In genomic region chr5:113084402-113085083, GRCh38 we compare ENCODE assay signal across 11 cellular contexts.
DNase-seq lines count a peak whose midpoint lies in the region; ATAC-seq and TF ChIP-seq lines count a peak whose summit lies in the region.
"Had no signal": no experiment of that assay in that cellular context is flagged by ENCODE, and none has a peak within 500 bp of the region (broad histone marks: within the 10 kb centered on the region; RNA-seq: fewer than 3 reads in every experiment).

No MANE protein-coding gene starts in this region.

- no peak overlapping the region for H3K4me3 Mint-ChIP-seq in stimulated activated naive CD8-positive, alpha-beta T cell treated with anti-CD3 and anti-CD28 coated beads, Interleukin-15, amount 100 ng/mL, for 72 hours
- H3K4me3 Mint-ChIP-seq: activated CD8-positive, alpha-beta T cell treated with anti-CD3 and anti-CD28 coated beads for 36 hours had no signal

- DNase-seq in stimulated activated naive CD8-positive, alpha-beta T cell treated with anti-CD3 and anti-CD28 coated beads, Interleukin-15, Interleukin-2, amounts not matched to agents 100 U/mL and 50 U/mL, for 24 hours = no peak
- no peak for DNase-seq in stimulated activated naive CD8-positive, alpha-beta T cell treated with anti-CD3 and anti-CD28 coated beads, Interleukin-15, amount 100 ng/mL, for 72 hours
- DNase-seq in left ventricle myocardium superior (no peak), NOMO-1 treated with dmso at 0.1 percent for 144 hours (lab: John Stamatoyannopoulos, UW; ENCODE audit: unreplicated experiment) (no peak)
- DNase-seq in activated CD4-positive, alpha-beta T cell treated with anti-CD3 and anti-CD28 coated beads for 4 hours = no peak
- DNase-seq: activated CD8-positive, alpha-beta T cell treated with anti-CD3 and anti-CD28 coated beads for 36 hours; midbrain; RPMI8226 had no signal

- ATAC-seq in stimulated activated naive CD8-positive, alpha-beta T cell treated with anti-CD3 and anti-CD28 coated beads, Interleukin-15, Interleukin-2, amounts not matched to agents 100 U/mL and 50 U/mL, for 24 hours = peak; percentile 17
- ATAC-seq in stimulated activated naive CD8-positive, alpha-beta T cell treated with anti-CD3 and anti-CD28 coated beads, Interleukin-15, amount 100 ng/mL, for 72 hours = no peak
- peak; percentile 28; the same call in 1 of the 3 replicates for ATAC-seq in SK-N-SH treated with all-trans-retinoic acid at 6 μM for 48 hours
- ATAC-seq in left ventricle myocardium superior = peak; percentile 79
- no peak for ATAC-seq in GM18502 (IDR thresholded peaks at IDR 0.05; ENCODE audit: poor library complexity, unreplicated experiment)
- ATAC-seq in HG03139 (IDR thresholded peaks at IDR 0.05; ENCODE audit: unreplicated experiment) = no peak
- ATAC-seq: activated CD8-positive, alpha-beta T cell treated with anti-CD3 and anti-CD28 coated beads for 36 hours had no signal

- H3K27ac Mint-ChIP-seq in stimulated activated naive CD8-positive, alpha-beta T cell treated with anti-CD3 and anti-CD28 coated beads, Interleukin-15, amount 100 ng/mL, for 72 hours = no peak overlapping the region
- H3K27ac Mint-ChIP-seq: activated CD8-positive, alpha-beta T cell treated with anti-CD3 and anti-CD28 coated beads for 36 hours had no signal

- no peaks in the 10 kb centered on the region for H3K9me3 Mint-ChIP-seq in stimulated activated naive CD8-positive, alpha-beta T cell treated with anti-CD3 and anti-CD28 coated beads, Interleukin-15, amount 100 ng/mL, for 72 hours
- H3K9me3 Mint-ChIP-seq: activated CD8-positive, alpha-beta T cell treated with anti-CD3 and anti-CD28 coated beads for 36 hours had no signal

- no peaks in the 10 kb centered on the region for H3K27me3 Mint-ChIP-seq in stimulated activated naive CD8-positive, alpha-beta T cell treated with anti-CD3 and anti-CD28 coated beads, Interleukin-15, amount 100 ng/mL, for 72 hours
- H3K27me3 Mint-ChIP-seq: activated CD8-positive, alpha-beta T cell treated with anti-CD3 and anti-CD28 coated beads for 36 hours had no signal

- intact Hi-C loops in left ventricle myocardium superior (cut with micrococcal nuclease) = loop anchor here (10.0 kb wide), 1 partner anchor 120 kb away; no protein-coding TSS in a partner anchor

- H3K4me1 Mint-ChIP-seq in stimulated activated naive CD8-positive, alpha-beta T cell treated with anti-CD3 and anti-CD28 coated beads, Interleukin-15, amount 100 ng/mL, for 72 hours = no peaks in the 10 kb centered on the region

TF ChIP-seq in SK-N-SH treated with all-trans-retinoic acid at 6 μM for 48 hours, 23 proteins besides CTCF, POLR2A, EP300 and RAD21:
- peak; percentile 79; the same call in 1 of the 2 replicates for TF ChIP-seq TSHZ2 (CRISPR knock-in tag; IDR thresholded peaks at IDR 0.05)
- peak; percentile 54 for TF ChIP-seq TCF4 (CRISPR knock-in tag; IDR thresholded peaks at IDR 0.05; ENCODE audit: borderline replicate concordance)
- TF ChIP-seq ISL1 (CRISPR knock-in tag; IDR thresholded peaks at IDR 0.05) = peak; percentile 71; the same call in 1 of the 2 replicates
- no peak for TF ChIP-seq ZNF70 (CRISPR knock-in tag; IDR thresholded peaks at IDR 0.05)
TF ChIP-seq in SK-N-SH treated with all-trans-retinoic acid at 6 μM for 48 hours: peak in this region for 3.

Comparison
In these comparisons a context has a peak if more than half of its experiments do, and no peak if none do; other contexts are left out.
1. ATAC-seq: peak in stimulated activated naive CD8-positive, alpha-beta T cell treated with anti-CD3 and anti-CD28 coated beads, Interleukin-15, Interleukin-2, amounts not matched to agents 100 U/mL and 50 U/mL, for 24 hours (single experiment), SK-N-SH treated with all-trans-retinoic acid at 6 μM for 48 hours (single experiment) and left ventricle myocardium superior (single experiment); none in stimulated activated naive CD8-positive, alpha-beta T cell treated with anti-CD3 and anti-CD28 coated beads, Interleukin-15, amount 100 ng/mL, for 72 hours (single experiment), GM18502 (single experiment) and HG03139 (single experiment).